13 cellular contexts compared by ENCODE assay signal in genomic region chr10:110447886-110448285, GRCh38. TPM values are rescaled to one million over a fixed set of nuclear protein-coding genes. Genes with fewer than 3 reads are reported as not detected.
DNase-seq lines count a peak whose midpoint lies in the region; ATAC-seq, FAIRE-seq and TF ChIP-seq lines count a peak whose summit lies in the region.
"Had no signal": no experiment of that assay in that cellular context is flagged by ENCODE, and none has a peak within 500 bp of the region (broad histone marks: within the 10 kb centered on the region; RNA-seq: fewer than 3 reads in every experiment).

No MANE protein-coding gene starts in this region.

- no peak overlapping the region for H3K4me3 Mint-ChIP-seq in natural killer cell
- H3K4me3 Mint-ChIP-seq: neural progenitor cell had no signal

- H3K36me3 ChIP-seq in KMS-11 (ENCODE audit: insufficient read depth), result no peaks in the 10 kb centered on the region
- no peaks in the 10 kb centered on the region for H3K36me3 ChIP-seq in brain microvascular endothelial cell (replicated peaks)
- H3K36me3 ChIP-seq in pancreas, result no peaks in the 10 kb centered on the region
- H3K36me3 ChIP-seq: neural progenitor cell, suprapubic skin had no signal

- H3K9me3 Mint-ChIP-seq in natural killer cell, result peaks cover 4 to 6% of the 10 kb centered on the region in 2 donors
- H3K9me3 Mint-ChIP-seq: neural progenitor cell had no signal

- in situ Hi-C loops in brain microvascular endothelial cell (cut with HindIII; ENCODE audit: low pct_ligation_motif_present, low sequenced_read_pairs), result no loop called here

- H3K4me1 ChIP-seq in KMS-11 (ENCODE audit: low read depth, poor library complexity, severe bottlenecking) (peaks cover 72% of the 10 kb centered on the region), pancreas (no peaks in the 10 kb centered on the region)

- no peak for ATAC-seq in natural killer cell
- ATAC-seq in GM18907 (IDR thresholded peaks at IDR 0.05; ENCODE audit: unreplicated experiment), result no peak
- no peak for ATAC-seq in pancreas

- DNase-seq in DMS 273 (lab: John Stamatoyannopoulos, UW; ENCODE audit: unreplicated experiment), result peak; percentile 68
- DNase-seq in brain microvascular endothelial cell, result no peak
- DNase-seq in natural killer cell, result peak; percentile 4
- DNase-seq in NCI-H2171 (lab: John Stamatoyannopoulos, UW), result no peak
- no peak for DNase-seq in pancreas
- DNase-seq: MM.1S; NCI-H2081 treated with DMSO at 0.1 percent for 48 hours; right cardiac atrium; stimulated activated CD4-positive, alpha-beta T cell treated with anti-CD3 and anti-CD28 coated beads, Interleukin-2, amount 100 ng/mL, for 48 hours had no signal

- H3K27me3 ChIP-seq in KMS-11 (ENCODE audit: insufficient read depth, low read depth) (no peaks in the 10 kb centered on the region), brain microvascular endothelial cell (replicated peaks) (no peaks in the 10 kb centered on the region), pancreas (no peaks in the 10 kb centered on the region)
- H3K27me3 ChIP-seq: neural progenitor cell, suprapubic skin had no signal

- H3K27ac Mint-ChIP-seq in natural killer cell, result no peak overlapping the region
- H3K27ac Mint-ChIP-seq: neural progenitor cell had no signal

- no peaks in the 10 kb centered on the region for H4K20me1 ChIP-seq in KMS-11 (ENCODE audit: insufficient read depth)

- peaks cover 27 to 34% of the 10 kb centered on the region in 2 donors for H3K4me1 Mint-ChIP-seq in natural killer cell

- peaks cover 8% of the 10 kb centered on the region for H3K36me3 Mint-ChIP-seq in natural killer cell
- H3K36me3 Mint-ChIP-seq: neural progenitor cell had no signal

- H3K79me2 ChIP-seq in KMS-11 (ENCODE audit: insufficient read depth, low read depth), result no peaks in the 10 kb centered on the region

- peaks cover 0 to 2% of the 10 kb centered on the region in 2 donors for H3K27me3 Mint-ChIP-seq in natural killer cell (ENCODE audit: low read depth in 2 of 2)

- H3K9ac ChIP-seq in KMS-11, result peak overlapping the region; percentile 31; the same call in 1 of the 2 replicates
- H3K9ac ChIP-seq: neural progenitor cell had no signal

- peak overlapping the region; percentile 25; the same call in 1 of the 2 replicates for H2AFZ ChIP-seq in KMS-11 (ENCODE audit: low read depth)
- H2AFZ ChIP-seq: neural progenitor cell had no signal

- intact Hi-C loops in natural killer cell (cut with micrococcal nuclease) (no loop called here), pancreas (cut with DNase I) (no loop called here)

- H3K4me2 ChIP-seq in KMS-11, result peak overlapping the region; percentile 51
- H3K4me2 ChIP-seq: neural progenitor cell had no signal

- TF ChIP-seq CTCF in KMS-11 (conservative IDR thresholded peaks at IDR 0.05; ENCODE audit: low read depth, low read length) (no peak), brain microvascular endothelial cell (IDR thresholded peaks at IDR 0.05; ENCODE audit: low read depth, low read length, missing control alignments) (no peak), natural killer cell (IDR thresholded peaks at IDR 0.05) (no peak), pancreas (IDR thresholded peaks at IDR 0.05) (no peak)

- no peak overlapping the region for H3K4me3 ChIP-seq in KMS-11 (IDR thresholded peaks at IDR 0.05; ENCODE audit: insufficient read depth, low read depth, low read length)
- H3K4me3 ChIP-seq in brain microvascular endothelial cell (ENCODE audit: low read depth, low read length), result no peak overlapping the region
- H3K4me3 ChIP-seq in pancreas, result no peak overlapping the region
- H3K4me3 ChIP-seq: neural progenitor cell, suprapubic skin had no signal

- no peak for FAIRE-seq in pancreas (lab: Jason Lieb, UNC)

- 97% methylated on average over 1 of the region's 1 CpG for WGBS in pancreas, 2 donors

- H3K27ac ChIP-seq in KMS-11, result peak overlapping the region; percentile 82
- peak overlapping the region; percentile 71 for H3K27ac ChIP-seq in brain microvascular endothelial cell
- H3K27ac ChIP-seq in pancreas, result no peak overlapping the region
- H3K27ac ChIP-seq: neural progenitor cell, suprapubic skin had no signal

- H3K9me3 ChIP-seq in pancreas, result no peaks in the 10 kb centered on the region
- H3K9me3 ChIP-seq: suprapubic skin had no signal

RNA-seq across cellular contexts. Expression of gene DUSP5, which starts 49.8 kb away (rescaled TPM):
- total RNA-seq in natural killer cell, result 10 to 100 TPM; 56.3 to 98.9 (median 69.6) TPM
- total RNA-seq in pancreas, result 10 to 100 TPM in 1 of 6 donors, 1 to 10 TPM in 5; 2.7 to 11.8 (median 3.8) TPM
- polyA plus RNA-seq in pancreas, result 10 to 100 TPM in 1 of 2 donors, 1 to 10 TPM in 1; 7.2 to 12.8 TPM

Comparison
In these comparisons a context has a peak if more than half of its experiments do, and no peak if none do; other contexts are left out.
1. DNase-seq: peak in DMS 273 (single experiment) and natural killer cell (single experiment); none in brain microvascular endothelial cell (single experiment), NCI-H2171 (single experiment) and pancreas (0 of 6).
2. H3K27ac ChIP-seq: peak in KMS-11 (single experiment) and brain microvascular endothelial cell (single experiment); none in pancreas (0 of 4).
3. RNA of gene DUSP5, which starts 49.8 kb away (total RNA-seq): 56.3 to 98.9 TPM in natural killer cell; 2.7 to 11.8 TPM in pancreas; every median in the first group is over 4 times any median in the second.